In the genomic region with DNA sequence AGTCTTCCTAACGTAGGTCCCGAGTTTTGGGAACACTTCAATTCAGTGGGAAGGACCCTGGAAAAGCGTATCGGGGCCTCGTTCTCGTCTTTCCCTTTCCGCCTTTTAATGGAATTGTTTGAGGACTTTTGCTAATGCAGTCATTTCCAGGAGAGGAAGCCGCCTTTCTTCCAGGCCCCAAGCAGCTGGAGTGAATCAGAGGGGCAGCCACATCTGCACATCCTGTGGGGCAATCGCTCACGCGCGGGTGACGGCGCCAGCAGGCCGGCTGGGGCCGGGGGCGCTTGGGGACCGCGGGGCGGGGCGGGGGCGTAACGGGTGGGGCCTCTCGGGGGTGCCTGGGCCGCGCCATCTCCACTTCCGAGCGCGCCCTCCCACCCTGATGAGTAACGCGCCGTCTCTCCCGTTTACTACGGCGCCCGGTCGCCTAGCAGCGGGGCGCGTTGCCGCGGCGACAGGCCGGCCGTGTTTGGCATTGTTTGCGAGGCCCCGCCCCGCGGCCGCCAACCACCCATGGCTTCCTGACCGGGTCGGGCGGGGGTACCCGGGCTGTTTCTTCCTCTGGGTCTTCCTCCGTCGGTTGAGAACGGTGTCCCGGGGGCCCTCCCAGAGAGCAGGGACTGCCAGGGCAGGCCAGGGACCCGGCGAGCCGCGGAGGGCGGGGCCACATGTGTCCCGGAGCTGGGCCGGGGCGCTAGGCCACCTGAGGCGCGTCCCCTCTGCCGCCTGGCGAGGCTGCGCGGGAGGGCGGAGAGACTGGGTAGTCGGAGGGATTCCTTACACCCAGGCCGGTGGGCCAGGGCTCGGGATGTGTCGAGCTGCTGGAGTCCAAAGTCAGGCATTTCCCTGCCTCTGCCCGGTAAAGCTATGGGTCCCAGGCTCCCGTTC, we compare ENCODE assay signal across 8 cellular contexts. TPM values are rescaled to one million over a fixed set of nuclear protein-coding genes. Genes with fewer than 3 reads are reported as not detected.
DNase-seq lines count a peak whose midpoint lies in the region; ATAC-seq and TF ChIP-seq lines count a peak whose summit lies in the region.

No MANE protein-coding gene starts in this region.

- peak; percentile 78 for ATAC-seq in GM19043 (IDR thresholded peaks at IDR 0.05; ENCODE audit: low read depth, unreplicated experiment)
- ATAC-seq in HG03378 (IDR thresholded peaks at IDR 0.05; ENCODE audit: unreplicated experiment), result peak; percentile 57
- ATAC-seq in activated CD8-positive, alpha-beta T cell treated with anti-CD3 and anti-CD28 coated beads, Interleukin-2, amount 10 ng/mL, durations not matched to agents 7 days and 5 days, result peak; percentile 88

- H3K4me1 Mint-ChIP-seq in activated CD8-positive, alpha-beta T cell treated with anti-CD3 and anti-CD28 coated beads, Interleukin-2, amount 10 ng/mL, durations not matched to agents 7 days and 5 days (ENCODE audit: low read depth), result peaks cover 43% of the 10 kb centered on the region

- H3K27me3 ChIP-seq in BJ (ENCODE audit: control insufficient read depth, insufficient read depth, low read length), result no peaks in the 10 kb centered on the region

- CTCF ChIA-PET in BJ (lab: Yijun Ruan, JAX), result interaction anchor here (1.0 to 2.3 kb wide), 9 partner anchors 16 to 140 kb away, joined by 3 to 10 read pairs (median 5); a partner anchor contains a TSS
- CTCF ChIA-PET in activated CD8-positive, alpha-beta T cell treated with anti-CD3 and anti-CD28 coated beads, Interleukin-2, amount 10 ng/mL, durations not matched to agents 7 days and 5 days (lab: Charles Lee), result interaction anchor here (1.0 to 8.8 kb wide), 3 partner anchors 95 to 153 kb away, joined by 3 to 204 read pairs (median 5); a partner anchor contains a TSS

- no peaks in the 10 kb centered on the region for H3K36me3 Mint-ChIP-seq in activated CD8-positive, alpha-beta T cell treated with anti-CD3 and anti-CD28 coated beads, Interleukin-2, amount 10 ng/mL, durations not matched to agents 7 days and 5 days (ENCODE audit: low read depth)

- no peaks in the 10 kb centered on the region for H3K27me3 Mint-ChIP-seq in activated CD8-positive, alpha-beta T cell treated with anti-CD3 and anti-CD28 coated beads, Interleukin-2, amount 10 ng/mL, durations not matched to agents 7 days and 5 days (ENCODE audit: low read depth)

- H3K4me3 Mint-ChIP-seq in activated CD8-positive, alpha-beta T cell treated with anti-CD3 and anti-CD28 coated beads, Interleukin-2, amount 10 ng/mL, durations not matched to agents 7 days and 5 days, result peak overlapping the region; percentile 72

- no peaks in the 10 kb centered on the region for H3K36me3 ChIP-seq in BJ (ENCODE audit: control insufficient read depth, insufficient read depth, low read length)

- H3K27ac Mint-ChIP-seq in activated CD8-positive, alpha-beta T cell treated with anti-CD3 and anti-CD28 coated beads, Interleukin-2, amount 10 ng/mL, durations not matched to agents 7 days and 5 days, result peak overlapping the region; percentile 79

- H3K4me3 ChIP-seq in BJ (ENCODE audit: low read depth, low read length), result peak overlapping the region; percentile 35

- POLR2A ChIA-PET in BJ (lab: Charles Lee), result interaction anchor here (0.5 kb wide), 1 partner anchor 95 kb away, joined by 3 read pairs; a partner anchor contains a TSS
- POLR2A ChIA-PET in activated CD8-positive, alpha-beta T cell treated with anti-CD3 and anti-CD28 coated beads, Interleukin-2, amount 10 ng/mL, durations not matched to agents 7 days and 5 days (lab: Charles Lee), result interaction anchor here (2.2 kb wide), 1 partner anchor 111 kb away, joined by 9 read pairs; no protein-coding TSS in a partner anchor

- TF ChIP-seq CTCF in BJ (IDR thresholded peaks at IDR 0.05; ENCODE audit: insufficient read depth, low read depth, low read length), result no peak

- no peaks in the 10 kb centered on the region for H3K9me3 Mint-ChIP-seq in activated CD8-positive, alpha-beta T cell treated with anti-CD3 and anti-CD28 coated beads, Interleukin-2, amount 10 ng/mL, durations not matched to agents 7 days and 5 days (ENCODE audit: insufficient read depth)

- DNase-seq in BJ (ENCODE audit: low read depth) (peak; percentile 58), NCI-H526 (lab: John Stamatoyannopoulos, UW) (peak; percentile 34 to 91), medulla oblongata (ENCODE audit: extremely low spot score) (peak; percentile 86)
- DNase-seq in activated CD8-positive, alpha-beta T cell treated with anti-CD3 and anti-CD28 coated beads, Interleukin-2, amount 10 ng/mL, durations not matched to agents 7 days and 5 days, result peak; percentile 93
- peak; percentile 93 for DNase-seq in effector CD4-positive, alpha-beta T cell
- peak; percentile 69 to 80 (median 77) for DNase-seq in stimulated activated CD4-positive, alpha-beta T cell treated with anti-CD3 and anti-CD28 coated beads, TNF-alpha, amount 100 ng/mL, for 48 hours (ENCODE audit: low read depth in 3 of 3)

RNA-seq across cellular contexts. Expression of a gene that starts 2.3 kb away (rescaled TPM):
- 0.26 and 0.27 TPM in 2 replicates for polyA plus RNA-seq in BJ (2011; rRNA removed)
- 0.21 and 0.28 TPM in 2 replicates for polyA minus RNA-seq in BJ (2011; rRNA and poly(A)+ RNA removed)
- not detected for total RNA-seq in activated CD8-positive, alpha-beta T cell treated with anti-CD3 and anti-CD28 coated beads, Interleukin-2, amount 10 ng/mL, durations not matched to agents 7 days and 5 days

RNA-seq across cellular contexts. Expression of a gene that starts 56.9 kb away (rescaled TPM):
- polyA plus RNA-seq in BJ (2011; rRNA removed), result 2.4 and 2.8 TPM in 2 replicates
- 3.6 and 6.6 TPM in 2 replicates for polyA minus RNA-seq in BJ (2011; rRNA and poly(A)+ RNA removed)
- total RNA-seq in activated CD8-positive, alpha-beta T cell treated with anti-CD3 and anti-CD28 coated beads, Interleukin-2, amount 10 ng/mL, durations not matched to agents 7 days and 5 days, result 1 to 10 TPM; 4.2 to 4.3 TPM

Comparison
In these comparisons a context has a peak if more than half of its experiments do, and no peak if none do; other contexts are left out.
1. Peak in every context shown above with its lines: DNase-seq, ATAC-seq and H3K4me3 ChIP-seq.